ENCODE assay signal across 23 cellular contexts in the genomic region with DNA sequence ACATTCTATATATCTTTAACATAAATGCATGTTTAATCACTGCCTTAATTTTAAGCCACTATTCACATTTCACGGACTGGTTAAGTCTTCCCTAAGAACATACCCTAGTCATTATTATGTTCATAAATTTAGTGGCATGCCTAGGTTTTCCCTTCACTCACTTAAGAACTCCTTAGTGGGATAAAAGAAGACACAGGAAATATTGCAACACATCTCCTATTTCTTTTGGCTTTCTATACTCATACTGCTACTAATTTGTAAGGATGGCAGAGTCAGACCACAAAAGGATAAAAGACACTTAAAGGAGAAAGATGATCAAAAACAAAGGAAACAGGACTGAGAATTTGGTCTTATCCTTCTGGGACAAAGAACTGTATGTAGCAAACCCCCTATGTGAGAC.
"Had no signal": no experiment of that assay in that cellular context is flagged by ENCODE, and none has a peak within 500 bp of the region (broad histone marks: within the 10 kb centered on the region; RNA-seq: fewer than 3 reads in every experiment).

No MANE protein-coding gene starts in this region.

- DNase-seq: KBM-7, MG63, NCI-H1092, NCI-H1105 treated with DMSO at 0.1 percent for 48 hours, NCI-H1417 treated with DMSO at 0.1 percent for 48 hours, NCI-H146, NCI-H1694 treated with DMSO at 0.1 percent for 48 hours, NCI-H1930, NCI-H2081, NCI-H2107, NCI-H2171, NCI-H226, NCI-H446, NCI-H510A, NCI-H524 treated with DMSO at 0.1 percent for 48 hours, NCI-H69, NCI-H774, Right ventricle myocardium superior, RPMI8226, SIG-M5, SK-N-SH, SW 1271, T-cell had no signal

- H3K36me3 Mint-ChIP-seq: T-cell had no signal

- ATAC-seq: T-cell had no signal

- H3K27me3 Mint-ChIP-seq: T-cell had no signal

- H3K4me1 Mint-ChIP-seq: T-cell had no signal

- H3K27ac Mint-ChIP-seq: T-cell had no signal

- H3K4me3 Mint-ChIP-seq: T-cell had no signal
